ENCODE assay signal across 2 cellular contexts in the genomic region with DNA sequence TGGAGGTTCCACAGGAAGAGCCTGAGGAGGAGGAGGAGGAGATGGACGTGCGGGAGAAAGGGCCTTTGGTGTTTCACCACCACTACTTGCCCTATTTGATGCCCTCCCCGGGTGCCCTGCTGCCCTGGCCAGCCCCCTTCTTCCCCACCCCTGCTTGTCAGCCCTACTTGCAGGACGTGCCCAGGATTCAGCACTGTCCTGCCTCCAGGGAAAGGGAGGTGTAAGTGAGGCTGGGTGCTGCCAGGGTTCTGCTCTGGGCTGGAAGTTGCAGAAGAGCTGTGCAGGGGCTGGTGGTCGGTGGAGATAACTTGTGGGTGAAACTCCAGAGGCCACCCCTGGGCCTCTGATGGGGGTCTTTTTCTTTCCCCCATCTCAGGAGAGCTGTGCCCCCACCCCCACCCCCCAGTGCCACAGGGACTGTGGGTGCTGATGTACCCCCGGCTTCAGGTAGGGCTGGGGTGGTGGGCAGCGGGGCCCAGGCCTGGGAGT.
TF ChIP-seq lines count a peak whose summit lies in the region.

No MANE protein-coding gene starts in this region.

TF ChIP-seq in SK-N-SH, 30 proteins besides CTCF, POLR2A, EP300 and RAD21 (continued from another document):
- TF ChIP-seq, protein P1, sequence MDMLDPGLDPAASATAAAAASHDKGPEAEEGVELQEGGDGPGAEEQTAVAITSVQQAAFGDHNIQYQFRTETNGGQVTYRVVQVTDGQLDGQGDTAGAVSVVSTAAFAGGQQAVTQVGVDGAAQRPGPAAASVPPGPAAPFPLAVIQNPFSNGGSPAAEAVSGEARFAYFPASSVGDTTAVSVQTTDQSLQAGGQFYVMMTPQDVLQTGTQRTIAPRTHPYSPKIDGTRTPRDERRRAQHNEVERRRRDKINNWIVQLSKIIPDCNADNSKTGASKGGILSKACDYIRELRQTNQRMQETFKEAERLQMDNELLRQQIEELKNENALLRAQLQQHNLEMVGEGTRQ (IDR thresholded peaks at IDR 0.05; ENCODE audit: borderline replicate concordance, low read depth, low read length), result no peak
- no peak for TF ChIP-seq RXRA (IDR thresholded peaks at IDR 0.05; ENCODE audit: borderline replicate concordance, low read depth)
- no peak for TF ChIP-seq RFX5 (IDR thresholded peaks at IDR 0.05; ENCODE audit: low read length)
- TF ChIP-seq NRF1 (IDR thresholded peaks at IDR 0.05; ENCODE audit: low read depth, low read length), result no peak
- TF ChIP-seq, protein P2, sequence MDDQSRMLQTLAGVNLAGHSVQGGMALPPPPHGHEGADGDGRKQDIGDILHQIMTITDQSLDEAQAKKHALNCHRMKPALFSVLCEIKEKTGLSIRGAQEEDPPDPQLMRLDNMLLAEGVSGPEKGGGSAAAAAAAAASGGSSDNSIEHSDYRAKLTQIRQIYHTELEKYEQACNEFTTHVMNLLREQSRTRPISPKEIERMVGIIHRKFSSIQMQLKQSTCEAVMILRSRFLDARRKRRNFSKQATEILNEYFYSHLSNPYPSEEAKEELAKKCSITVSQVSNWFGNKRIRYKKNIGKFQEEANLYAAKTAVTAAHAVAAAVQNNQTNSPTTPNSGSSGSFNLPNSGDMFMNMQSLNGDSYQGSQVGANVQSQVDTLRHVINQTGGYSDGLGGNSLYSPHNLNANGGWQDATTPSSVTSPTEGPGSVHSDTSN (IDR thresholded peaks at IDR 0.05), result no peak
- no peak for TF ChIP-seq SIN3A (IDR thresholded peaks at IDR 0.05; ENCODE audit: borderline replicate concordance, low read depth, low read length)
- TF ChIP-seq JUND (IDR thresholded peaks at IDR 0.05), result no peak
- TF ChIP-seq NFIC (IDR thresholded peaks at IDR 0.05; ENCODE audit: borderline replicate concordance), result no peak

TF ChIP-seq in SK-N-SH treated with all-trans-retinoic acid at 6 μM for 48 hours, 23 proteins besides CTCF, POLR2A, EP300 and RAD21 (continued from another document):
- TF ChIP-seq, protein P3, sequence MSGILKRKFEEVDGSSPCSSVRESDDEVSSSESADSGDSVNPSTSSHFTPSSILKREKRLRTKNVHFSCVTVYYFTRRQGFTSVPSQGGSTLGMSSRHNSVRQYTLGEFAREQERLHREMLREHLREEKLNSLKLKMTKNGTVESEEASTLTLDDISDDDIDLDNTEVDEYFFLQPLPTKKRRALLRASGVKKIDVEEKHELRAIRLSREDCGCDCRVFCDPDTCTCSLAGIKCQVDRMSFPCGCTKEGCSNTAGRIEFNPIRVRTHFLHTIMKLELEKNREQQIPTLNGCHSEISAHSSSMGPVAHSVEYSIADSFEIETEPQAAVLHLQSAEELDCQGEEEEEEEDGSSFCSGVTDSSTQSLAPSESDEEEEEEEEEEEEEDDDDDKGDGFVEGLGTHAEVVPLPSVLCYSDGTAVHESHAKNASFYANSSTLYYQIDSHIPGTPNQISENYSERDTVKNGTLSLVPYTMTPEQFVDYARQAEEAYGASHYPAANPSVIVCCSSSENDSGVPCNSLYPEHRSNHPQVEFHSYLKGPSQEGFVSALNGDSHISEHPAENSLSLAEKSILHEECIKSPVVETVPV (CRISPR knock-in tag; IDR thresholded peaks at IDR 0.05), result no peak
- TF ChIP-seq ARNTL (CRISPR knock-in tag; IDR thresholded peaks at IDR 0.05; ENCODE audit: borderline replicate concordance, low read depth), result no peak
- TF ChIP-seq, protein P4, sequence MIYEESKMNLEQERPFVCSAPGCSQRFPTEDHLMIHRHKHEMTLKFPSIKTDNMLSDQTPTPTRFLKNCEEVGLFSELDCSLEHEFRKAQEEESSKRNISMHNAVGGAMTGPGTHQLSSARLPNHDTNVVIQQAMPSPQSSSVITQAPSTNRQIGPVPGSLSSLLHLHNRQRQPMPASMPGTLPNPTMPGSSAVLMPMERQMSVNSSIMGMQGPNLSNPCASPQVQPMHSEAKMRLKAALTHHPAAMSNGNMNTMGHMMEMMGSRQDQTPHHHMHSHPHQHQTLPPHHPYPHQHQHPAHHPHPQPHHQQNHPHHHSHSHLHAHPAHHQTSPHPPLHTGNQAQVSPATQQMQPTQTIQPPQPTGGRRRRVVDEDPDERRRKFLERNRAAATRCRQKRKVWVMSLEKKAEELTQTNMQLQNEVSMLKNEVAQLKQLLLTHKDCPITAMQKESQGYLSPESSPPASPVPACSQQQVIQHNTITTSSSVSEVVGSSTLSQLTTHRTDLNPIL (CRISPR knock-in tag; IDR thresholded peaks at IDR 0.05; ENCODE audit: low read depth), result no peak
TF ChIP-seq in SK-N-SH treated with all-trans-retinoic acid at 6 μM for 48 hours: peak in this region for 0.
